19 cellular contexts compared by ENCODE assay signal in genomic region chr5:80479713-80480112, GRCh38. TPM values are rescaled to one million over a fixed set of nuclear protein-coding genes. Genes with fewer than 3 reads are reported as not detected.
A peak's percentile ranks its signal among the peaks of the same experiment; 100 is the strongest.
DNase-seq lines count a peak whose midpoint lies in the region; ATAC-seq, FAIRE-seq and TF ChIP-seq lines count a peak whose summit lies in the region.
"Had no signal": no experiment of that assay in that cellular context is flagged by ENCODE, and none has a peak within 500 bp of the region (broad histone marks: within the 10 kb centered on the region; RNA-seq: fewer than 3 reads in every experiment).

No MANE protein-coding gene starts in this region.

- H3K27me3 ChIP-seq in cardiac muscle cell (no peaks in the 10 kb centered on the region), bronchial epithelial cell (ENCODE audit: control insufficient read depth, insufficient read depth, low read length) (no peaks in the 10 kb centered on the region), foreskin keratinocyte (no peaks in the 10 kb centered on the region), lower lobe of right lung (ENCODE audit: low read depth) (no peaks in the 10 kb centered on the region)
- H3K27me3 ChIP-seq: BLaER1 had no signal

- no peaks in the 10 kb centered on the region for H3K27me3 Mint-ChIP-seq in type B pancreatic cell
- H3K27me3 Mint-ChIP-seq: CD4-positive, alpha-beta memory T cell; IgD-negative memory B cell had no signal

- H3K9me3 ChIP-seq in cardiac muscle cell (ENCODE audit: low read depth) (no peaks in the 10 kb centered on the region), lower lobe of right lung (peaks cover 17% of the 10 kb centered on the region)

- TF ChIP-seq CTCF in cardiac muscle cell (IDR thresholded peaks at IDR 0.05; ENCODE audit: low read depth, low read length) (no peak), bronchial epithelial cell (IDR thresholded peaks at IDR 0.05; ENCODE audit: insufficient read depth, low read length, severe bottlenecking) (no peak), foreskin keratinocyte (conservative IDR thresholded peaks at IDR 0.05) (no peak), type B pancreatic cell (conservative IDR thresholded peaks at IDR 0.05) (no peak), lower lobe of right lung (IDR thresholded peaks at IDR 0.05) (no peak)

- no peak overlapping the region for H3K4me3 Mint-ChIP-seq in type B pancreatic cell
- H3K4me3 Mint-ChIP-seq: CD14-positive monocyte; CD4-positive, alpha-beta memory T cell; IgD-negative memory B cell had no signal

- H3K4me3 ChIP-seq in cardiac muscle cell (no peak overlapping the region), bronchial epithelial cell (ENCODE audit: low read depth, low read length) (no peak overlapping the region), lower lobe of right lung (no peak overlapping the region)
- H3K4me3 ChIP-seq: BLaER1 had no signal

- DNase-seq in cardiac muscle cell (ENCODE audit: low read depth in 1 of 2, low spot score in 1 of 2) (no peak), Right ventricle myocardium inferior (ENCODE audit: missing footprints) (no peak), bronchial epithelial cell (ENCODE audit: low read depth) (peak; percentile 82), foreskin keratinocyte (peak; percentile 63 to 84), type B pancreatic cell (ENCODE audit: extremely low spot score, unreplicated experiment) (no peak), lower lobe of right lung (no peak), NCI-H748 treated with DMSO at 0.1 percent for 48 hours (lab: John Stamatoyannopoulos, UW) (no peak), activated gamma-delta T cell treated with Interleukin-2 at 50 U/mL for 16 hours (no peak)
- DNase-seq: 8988T; CD4-positive, alpha-beta memory T cell; DMS153; DMS79 treated with DMSO at 0.1 percent for 48 hours; GF-D8; HCEC 1CT had no signal

- intact Hi-C loops in Right ventricle myocardium inferior (cut with DNase I) (loop anchor here (10.0 kb wide), 1 partner anchor 715 kb away; no protein-coding TSS in a partner anchor), lower lobe of right lung (cut with DNase I) (loop anchor here (10.0 kb wide), 1 partner anchor 195 kb away; no protein-coding TSS in a partner anchor)

- no peak for ATAC-seq in Right ventricle myocardium inferior
- peak; percentile 62 for ATAC-seq in foreskin keratinocyte
- ATAC-seq in lower lobe of right lung: no peak
- ATAC-seq: HepG2 had no signal

- H3K27ac Mint-ChIP-seq in type B pancreatic cell: peak overlapping the region; percentile 36
- H3K27ac Mint-ChIP-seq: CD4-positive, alpha-beta memory T cell had no signal

- peaks cover 15% of the 10 kb centered on the region for H3K9me3 Mint-ChIP-seq in type B pancreatic cell

- no peak for FAIRE-seq in bronchial epithelial cell (lab: Jason Lieb, UNC)
- FAIRE-seq: H1, HepG2 had no signal

- peaks cover 39% of the 10 kb centered on the region for H3K36me3 ChIP-seq in cardiac muscle cell
- peaks cover 1% of the 10 kb centered on the region for H3K36me3 ChIP-seq in bronchial epithelial cell (ENCODE audit: control insufficient read depth, insufficient read depth, low read length)
- peaks cover 35% of the 10 kb centered on the region for H3K36me3 ChIP-seq in lower lobe of right lung

- H3K4me1 Mint-ChIP-seq in type B pancreatic cell (ENCODE audit: unreplicated experiment): no peaks in the 10 kb centered on the region
- H3K4me1 Mint-ChIP-seq: CD4-positive, alpha-beta memory T cell had no signal

- H3K27ac ChIP-seq in cardiac muscle cell (peak overlapping the region; percentile 35), foreskin keratinocyte (no peak overlapping the region), lower lobe of right lung (no peak overlapping the region)
- H3K27ac ChIP-seq: BLaER1 had no signal

- H3K4me1 ChIP-seq in cardiac muscle cell (ENCODE audit: low read depth): no peaks in the 10 kb centered on the region
- peaks cover 13% of the 10 kb centered on the region for H3K4me1 ChIP-seq in foreskin keratinocyte
- no peaks in the 10 kb centered on the region for H3K4me1 ChIP-seq in lower lobe of right lung

- peaks cover 50% of the 10 kb centered on the region for H3K36me3 Mint-ChIP-seq in type B pancreatic cell

RNA-seq across cellular contexts. Expression of gene FAM151B, which starts 8.2 kb away (rescaled TPM):
- 1.0 and 2.0 TPM in 2 replicates for total RNA-seq in cardiac muscle cell
- 0.84 and 1.3 TPM in 2 replicates for polyA plus RNA-seq in cardiac muscle cell
- 1.6 TPM for total RNA-seq in Right ventricle myocardium inferior
- 0.79 and 2.0 TPM in 2 replicates for total RNA-seq in bronchial epithelial cell
- total RNA-seq in foreskin keratinocyte: 1.2 and 1.3 TPM in 2 replicates
- 0.68 and 0.70 TPM in 2 replicates for polyA plus RNA-seq in foreskin keratinocyte
- total RNA-seq in type B pancreatic cell (ENCODE audit: low replicate concordance): 2.9 and 3.0 TPM in 2 replicates
- 4.1 TPM for total RNA-seq in lower lobe of right lung
- polyA plus RNA-seq: IgD-negative memory B cell had no signal

Comparison
In these comparisons a context has a peak if more than half of its experiments do, and no peak if none do; other contexts are left out.
1. DNase-seq: peak in bronchial epithelial cell (single experiment) and foreskin keratinocyte (2 of 2); none in cardiac muscle cell (0 of 2), Right ventricle myocardium inferior (single experiment), type B pancreatic cell (single experiment), lower lobe of right lung (single experiment), NCI-H748 treated with DMSO at 0.1 percent for 48 hours (single experiment) and activated gamma-delta T cell treated with Interleukin-2 at 50 U/mL for 16 hours (single experiment).